In genomic region chr4:68963389-68963788, GRCh38 we compare ENCODE assay signal across 27 cellular contexts. TPM values are rescaled to one million over a fixed set of nuclear protein-coding genes. Genes with fewer than 3 reads are reported as not detected.
DNase-seq lines count a peak whose midpoint lies in the region; ATAC-seq and TF ChIP-seq lines count a peak whose summit lies in the region.
"Had no signal": no experiment of that assay in that cellular context is flagged by ENCODE, and none has a peak within 500 bp of the region (broad histone marks: within the 10 kb centered on the region; RNA-seq: fewer than 3 reads in every experiment).

No MANE protein-coding gene starts in this region.

- POLR2A ChIA-PET in Caco-2 (lab: Charles Lee), result interaction anchor here (0.5 kb wide), 1 partner anchor 135 kb away, joined by 13 read pairs; no protein-coding TSS in a partner anchor

- H3K36me3 ChIP-seq in Caco-2 (ENCODE audit: control insufficient read depth, insufficient read depth, low read length), result no peaks in the 10 kb centered on the region
- H3K36me3 ChIP-seq in body of pancreas (replicated peaks in 1 of 2; ENCODE audit: insufficient read depth in 1 of 2, low read depth in 2 of 2), result no peaks in the 10 kb centered on the region
- H3K36me3 ChIP-seq: ovary, sigmoid colon had no signal

- TF ChIP-seq CTCF in Caco-2 (IDR thresholded peaks at IDR 0.05; ENCODE audit: insufficient read depth in 1 of 2, low read depth in 1 of 2, low read length in 1 of 2, severe bottlenecking in 1 of 2, unreplicated experiment in 1 of 2) (no peak), body of pancreas (IDR thresholded peaks at IDR 0.05) (no peak), omental fat pad (IDR thresholded peaks at IDR 0.05) (no peak)

- H3K27ac Mint-ChIP-seq in Caco-2 (ENCODE audit: unreplicated experiment), result peak overlapping the region; percentile 34
- H3K27ac Mint-ChIP-seq in T-helper 2 cell treated with Interferon-gamma antibody and Interleukin-4, amounts not matched to agents 5 μg/mL and 100 μg/mL, for 36 hours, result no peak overlapping the region
- H3K27ac Mint-ChIP-seq: activated CD4-positive, alpha-beta T cell treated with anti-CD3 and anti-CD28 coated beads, Interleukin-2, amount 10 ng/mL, durations not matched to agents 24 days and 14 days; activated naive CD4-positive, alpha-beta T cell treated with anti-CD3 and anti-CD28 coated beads for 36 hours; memory B cell; natural killer cell had no signal

- ATAC-seq in body of pancreas (peak; percentile 88), omental fat pad (ENCODE audit: low FRiP score) (peak; percentile 65), HG03457 (IDR thresholded peaks at IDR 0.05; ENCODE audit: unreplicated experiment) (no peak)
- ATAC-seq: HCT116, natural killer cell had no signal

- intact Hi-C loops in Caco-2 (cut with micrococcal nuclease; ENCODE audit: unreplicated experiment) (loop anchor here (1.0 to 5.0 kb wide), 6 partner anchors 55 to 270 kb away; partner anchors contain the start of gene UGT2B7), body of pancreas (cut with DNase I) (no loop called here)

- H3K27me3 Mint-ChIP-seq in Caco-2 (ENCODE audit: insufficient read depth, unreplicated experiment), result no peaks in the 10 kb centered on the region
- H3K27me3 Mint-ChIP-seq in T-helper 2 cell treated with Interferon-gamma antibody and Interleukin-4, amounts not matched to agents 5 μg/mL and 100 μg/mL, for 36 hours (ENCODE audit: low read depth), result no peaks in the 10 kb centered on the region
- H3K27me3 Mint-ChIP-seq: activated CD4-positive, alpha-beta T cell treated with anti-CD3 and anti-CD28 coated beads, Interleukin-2, amount 10 ng/mL, durations not matched to agents 24 days and 14 days; memory B cell had no signal

- peaks cover 17% of the 10 kb centered on the region for H3K36me3 Mint-ChIP-seq in Caco-2 (ENCODE audit: insufficient read depth, unreplicated experiment)
- H3K36me3 Mint-ChIP-seq in T-helper 2 cell treated with Interferon-gamma antibody and Interleukin-4, amounts not matched to agents 5 μg/mL and 100 μg/mL, for 36 hours (ENCODE audit: low read depth), result no peaks in the 10 kb centered on the region
- H3K36me3 Mint-ChIP-seq: memory B cell, natural killer cell had no signal

- peaks cover 34% of the 10 kb centered on the region for H3K4me1 Mint-ChIP-seq in Caco-2 (ENCODE audit: low read depth, unreplicated experiment)
- H3K4me1 Mint-ChIP-seq in T-helper 2 cell treated with Interferon-gamma antibody and Interleukin-4, amounts not matched to agents 5 μg/mL and 100 μg/mL, for 36 hours (ENCODE audit: low read depth), result no peaks in the 10 kb centered on the region
- H3K4me1 Mint-ChIP-seq: activated CD4-positive, alpha-beta T cell treated with anti-CD3 and anti-CD28 coated beads, Interleukin-2, amount 10 ng/mL, durations not matched to agents 24 days and 14 days; memory B cell; natural killer cell had no signal

- H3K27ac ChIP-seq in body of pancreas, result peak overlapping the region; percentile 18 to 80 (median 56)
- H3K27ac ChIP-seq: ovary, RWPE1, sigmoid colon had no signal

- no TSS peak for BruUV-seq in Caco-2 (replicated peaks; lab: Mats Ljungman, UMichigan)

- peak overlapping the region; percentile 38 for H3K4me3 Mint-ChIP-seq in Caco-2 (ENCODE audit: unreplicated experiment)
- H3K4me3 Mint-ChIP-seq in T-helper 2 cell treated with Interferon-gamma antibody and Interleukin-4, amounts not matched to agents 5 μg/mL and 100 μg/mL, for 36 hours, result no peak overlapping the region
- H3K4me3 Mint-ChIP-seq: activated CD4-positive, alpha-beta T cell treated with anti-CD3 and anti-CD28 coated beads, Interleukin-2, amount 10 ng/mL, durations not matched to agents 24 days and 14 days; activated naive CD4-positive, alpha-beta T cell treated with anti-CD3 and anti-CD28 coated beads for 36 hours; memory B cell; natural killer cell had no signal

- H3K9me3 ChIP-seq in Caco-2 (peaks cover 17% of the 10 kb centered on the region; the same call in 1 of the 2 replicates), body of pancreas (no peaks in the 10 kb centered on the region)
- H3K9me3 ChIP-seq: ovary, sigmoid colon had no signal

- peaks cover 34% of the 10 kb centered on the region for H3K9me3 Mint-ChIP-seq in Caco-2 (ENCODE audit: unreplicated experiment)
- no peaks in the 10 kb centered on the region for H3K9me3 Mint-ChIP-seq in T-helper 2 cell treated with Interferon-gamma antibody and Interleukin-4, amounts not matched to agents 5 μg/mL and 100 μg/mL, for 36 hours
- H3K9me3 Mint-ChIP-seq: activated CD4-positive, alpha-beta T cell treated with anti-CD3 and anti-CD28 coated beads, Interleukin-2, amount 10 ng/mL, durations not matched to agents 24 days and 14 days; activated naive CD4-positive, alpha-beta T cell treated with anti-CD3 and anti-CD28 coated beads for 36 hours had no signal

- CTCF ChIA-PET in Caco-2 (lab: Charles Lee), result interaction anchor here (0.7 to 1.0 kb wide), 2 partner anchors 57 to 91 kb away, joined by 3 to 4 read pairs; no protein-coding TSS in a partner anchor

- WGBS in body of pancreas, 2 donors, result 3 to 5% methylated on average over 2 of the region's 2 CpGs

- peaks cover 49% of the 10 kb centered on the region for H3K4me1 ChIP-seq in Caco-2
- H3K4me1 ChIP-seq in body of pancreas, result peaks cover 46% of the 10 kb centered on the region
- H3K4me1 ChIP-seq: sigmoid colon had no signal

- H3K4me3 ChIP-seq in Caco-2 (ENCODE audit: low read depth, low read length) (no peak overlapping the region), body of pancreas (no peak overlapping the region)
- H3K4me3 ChIP-seq: ovary, sigmoid colon had no signal

- no peak for TF ChIP-seq POLR2A in body of pancreas (IDR thresholded peaks at IDR 0.05)

- peak; percentile 29 to 42 for DNase-seq in Caco-2
- DNase-seq in body of pancreas, result peak in 3 of 4 donors; percentile 27 to 37 (median 36)
- DNase-seq in kidney glomerular epithelial cell (lab: John Stamatoyannopoulos, UW), result peak; percentile 85
- no peak for DNase-seq in omental fat pad (ENCODE audit: low spot score)
- no peak for DNase-seq in T-helper 2 cell treated with Interferon-gamma antibody and Interleukin-4, amounts not matched to agents 5 μg/mL and 100 μg/mL, for 36 hours (ENCODE audit: low spot score)
- no peak for DNase-seq in stimulated activated CD4-positive, alpha-beta T cell treated with anti-CD3 and anti-CD28 coated beads, Interleukin-12 subunit alpha, Interleukin-12 subunit beta, amount 100 ng/mL, for 4 hours
- no peak for DNase-seq in AG08395 (ENCODE audit: low spot score)
- DNase-seq: activated CD4-positive, alpha-beta T cell treated with anti-CD3 and anti-CD28 coated beads, Interleukin-2, amount 10 ng/mL, durations not matched to agents 24 days and 14 days; activated naive CD4-positive, alpha-beta T cell treated with anti-CD3 and anti-CD28 coated beads for 36 hours; activated T-cell treated with anti-CD3 and anti-CD28 coated beads, Interleukin-2, amount 50 U/mL, for 48 hours; amniotic stem cell; C1 segment of cervical spinal cord; cortex of kidney; natural killer cell; NCI-H1092; NCI-H2029; NCI-H2227 treated with DMSO at 0.1 percent for 48 hours; NCI-H748 treated with DMSO at 0.1 percent for 48 hours; ovary; sigmoid colon; T-helper 2 cell had no signal

- H3K27me3 ChIP-seq in Caco-2 (replicated peaks; ENCODE audit: control insufficient read depth, insufficient read depth, low read length) (no peaks in the 10 kb centered on the region), body of pancreas (no peaks in the 10 kb centered on the region)
- H3K27me3 ChIP-seq: ovary, sigmoid colon had no signal

RNA-seq across cellular contexts. Expression of gene UGT2A3, which starts 11.8 kb away (rescaled TPM):
- total RNA-seq in Caco-2 (2022), result 2.5 TPM in 2 replicates
- 10 to 100 TPM; 35.9 to 39.4 TPM for total RNA-seq in body of pancreas
- not detected for total RNA-seq in omental fat pad
- total RNA-seq: activated CD4-positive, alpha-beta T cell treated with anti-CD3 and anti-CD28 coated beads, Interleukin-2, amount 10 ng/mL, durations not matched to agents 24 days and 14 days; activated naive CD4-positive, alpha-beta T cell treated with anti-CD3 and anti-CD28 coated beads for 36 hours; bronchial epithelial cell; glomerular endothelial cell; natural killer cell; sigmoid colon had no signal

Comparison
In these comparisons a context has a peak if more than half of its experiments do, and no peak if none do; other contexts are left out.
1. DNase-seq: peak in Caco-2 (2 of 2), body of pancreas (3 of 4) and kidney glomerular epithelial cell (single experiment); none in omental fat pad (single experiment), T-helper 2 cell treated with Interferon-gamma antibody and Interleukin-4, amounts not matched to agents 5 μg/mL and 100 μg/mL, for 36 hours (single experiment), stimulated activated CD4-positive, alpha-beta T cell treated with anti-CD3 and anti-CD28 coated beads, Interleukin-12 subunit alpha, Interleukin-12 subunit beta, amount 100 ng/mL, for 4 hours (single experiment) and AG08395 (single experiment).
2. RNA of gene UGT2A3, which starts 11.8 kb away (total RNA-seq): 35.9 to 39.4 TPM in body of pancreas; 2.5 TPM in Caco-2 and not detected in omental fat pad; every median in the first group is over 10 times any median in the second.